ENCODE assay signal across 1 cellular context in genomic region chr1:178119623-178120022, GRCh38.
TF ChIP-seq lines count a peak whose summit lies in the region.

No MANE protein-coding gene starts in this region.

TF ChIP-seq in HCT116, 20 proteins besides CTCF, POLR2A, EP300 and RAD21 (continued from another document):
- TF ChIP-seq REST (IDR thresholded peaks at IDR 0.05; ENCODE audit: low read depth): no peak
- TF ChIP-seq ELF1 (IDR thresholded peaks at IDR 0.05; ENCODE audit: borderline replicate concordance, low read depth): no peak
- no peak for TF ChIP-seq SIN3A (IDR thresholded peaks at IDR 0.05; ENCODE audit: low read depth)
- no peak for TF ChIP-seq POLR2AphosphoS5 (IDR thresholded peaks at IDR 0.05; ENCODE audit: low read depth, low read length)
- no peak for TF ChIP-seq SRF (IDR thresholded peaks at IDR 0.05; ENCODE audit: low read depth)
- TF ChIP-seq YY1 (IDR thresholded peaks at IDR 0.05; ENCODE audit: extremely low read depth, insufficient replicate concordance, low read depth, low read length): no peak
- no peak for TF ChIP-seq ZBTB33 (IDR thresholded peaks at IDR 0.05; ENCODE audit: extremely low read depth, insufficient replicate concordance, low read length)
- TF ChIP-seq ATF3 (IDR thresholded peaks at IDR 0.05): no peak
- peak; percentile 28; the same call in 1 of the 2 replicates for TF ChIP-seq SP1 (IDR thresholded peaks at IDR 0.05; ENCODE audit: low read depth)
- no peak for TF ChIP-seq EGR1 (IDR thresholded peaks at IDR 0.05; ENCODE audit: low read depth)
- TF ChIP-seq CBX3 (IDR thresholded peaks at IDR 0.05; ENCODE audit: low read depth): no peak
- peak; percentile 26; the same call in 1 of the 2 replicates for TF ChIP-seq FOSL1 (IDR thresholded peaks at IDR 0.05; ENCODE audit: low read depth)
- TF ChIP-seq ZNF274 (IDR thresholded peaks at IDR 0.05; ENCODE audit: low read depth, low read length): no peak
- no peak for TF ChIP-seq TCF7L2 (IDR thresholded peaks at IDR 0.05; ENCODE audit: borderline replicate concordance, extremely low read depth, insufficient read depth, insufficient read length)
- TF ChIP-seq ZFX (IDR thresholded peaks at IDR 0.05): no peak
- TF ChIP-seq, protein P1, sequence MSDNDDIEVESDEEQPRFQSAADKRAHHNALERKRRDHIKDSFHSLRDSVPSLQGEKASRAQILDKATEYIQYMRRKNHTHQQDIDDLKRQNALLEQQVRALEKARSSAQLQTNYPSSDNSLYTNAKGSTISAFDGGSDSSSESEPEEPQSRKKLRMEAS (IDR thresholded peaks at IDR 0.05): no peak
- no peak for TF ChIP-seq EZH2phosphoT487 (IDR thresholded peaks at IDR 0.05; ENCODE audit: borderline replicate concordance)
- peak; percentile 55; the same call in 1 of the 2 replicates for TF ChIP-seq JUND (IDR thresholded peaks at IDR 0.05)
